29 cellular contexts compared by ENCODE assay signal in genomic region chr19:39097299-39097698, GRCh38. TPM values are rescaled to one million over a fixed set of nuclear protein-coding genes. Genes with fewer than 3 reads are reported as not detected.
"Had no signal": no experiment of that assay in that cellular context is flagged by ENCODE, and none has a peak within 500 bp of the region (broad histone marks: within the 10 kb centered on the region; RNA-seq: fewer than 3 reads in every experiment).

No MANE protein-coding gene starts in this region.

- H3K4me1 ChIP-seq: stomach, testis, tibial artery, tibial nerve, transverse colon, upper lobe of left lung, upper lobe of right lung, uterus, vagina had no signal

- FAIRE-seq: urothelium cell line had no signal

- H3K36me3 ChIP-seq: stomach, suprapubic skin, thoracic aorta, thyroid gland, tibial artery, tibial nerve, transverse colon, upper lobe of left lung, upper lobe of right lung, uterus, vagina had no signal

- H3K4me3 ChIP-seq: stomach, suprapubic skin, testis, thoracic aorta, thyroid gland, tibial artery, tibial nerve, transverse colon, upper lobe of left lung, upper lobe of right lung, uterus, vagina had no signal

- H3K9me3 ChIP-seq: stomach, suprapubic skin, testis, thoracic aorta, thyroid gland, tibial artery, tibial nerve, transverse colon, upper lobe of left lung, upper lobe of right lung, uterus, vagina had no signal

- DNase-seq: stimulated activated CD4-positive, alpha-beta T cell treated with anti-CD3 and anti-CD28 coated beads, Interleukin-2, amount 100 ng/mL, for 48 hours; stimulated activated CD4-positive, alpha-beta T cell treated with anti-CD3 and anti-CD28 coated beads, Interleukin-4, amount 100 ng/mL, for 1 hour; stimulated activated CD4-positive, alpha-beta T cell treated with anti-CD3 and anti-CD28 coated beads, Interleukin-4, amount 100 ng/mL, for 24 hours; stimulated activated CD4-positive, alpha-beta T cell treated with anti-CD3 and anti-CD28 coated beads, Interleukin-4, amount 100 ng/mL, for 4 hours; stimulated activated CD8-positive, alpha-beta memory T cell treated with anti-CD3 and anti-CD28 coated beads, Interleukin-4, amount 100 ng/mL, for 48 hours; stimulated activated naive B cell treated with anti-CD40 and anti-IgM and Interleukin-4, amounts not matched to agents 10 μg/mL and 1 μg/mL and 100 μg/mL, for 72 hours; stimulated activated naive CD4-positive, alpha-beta T cell; stimulated activated naive CD4-positive, alpha-beta T cell treated with Interleukin-2 at 50 U/mL for 16 hours; stimulated activated naive CD8-positive, alpha-beta T cell treated with anti-CD3 and anti-CD28 coated beads, Interleukin-15, amount 100 ng/mL, for 72 hours; stimulated activated naive CD8-positive, alpha-beta T cell treated with anti-CD3 and anti-CD28 coated beads, Interleukin-15, Interleukin-2, amounts not matched to agents 100 U/mL and 50 U/mL, for 24 hours; stomach; substantia nigra; testis; thyroid gland; tibial artery; transverse colon; trophoblast cell; upper lobe of left lung; upper lobe of right lung; uterus had no signal

- ATAC-seq: stimulated activated effector memory CD8-positive, alpha-beta T cell treated with anti-CD3 and anti-CD28 coated beads, Interleukin-12 subunit alpha, Interleukin-12 subunit beta, amount 100 ng/mL, for 72 hours; stimulated activated memory B cell treated with anti-CD40 and anti-IgM and Interleukin-4, amounts not matched to agents 10 μg/mL and 1 μg/mL and 100 μg/mL, for 72 hours; stimulated activated naive B cell treated with anti-CD40 and anti-IgM and Interleukin-4, amounts not matched to agents 10 μg/mL and 1 μg/mL and 100 μg/mL, for 72 hours; stimulated activated naive CD8-positive, alpha-beta T cell treated with anti-CD3 and anti-CD28 coated beads, Interleukin-15, amount 100 ng/mL, for 72 hours; stimulated activated naive CD8-positive, alpha-beta T cell treated with anti-CD3 and anti-CD28 coated beads, Interleukin-15, Interleukin-2, amounts not matched to agents 100 U/mL and 50 U/mL, for 24 hours; upper lobe of right lung had no signal

- H3K27me3 ChIP-seq: testis had no signal

- H3K27ac ChIP-seq: stomach, suprapubic skin, testis, thoracic aorta, thyroid gland, tibial artery, tibial nerve, transverse colon, upper lobe of left lung, upper lobe of right lung, uterus, vagina had no signal

RNA-seq across cellular contexts. Expression of gene ACP7, which starts 13.1 kb away (rescaled TPM):
- total RNA-seq: stomach, subcutaneous adipose tissue, temporal lobe, testis, thoracic aorta, transverse colon, upper lobe of left lung, upper lobe of right lung, vagina had no signal
- polyA plus RNA-seq: stomach had no signal
